Comparison of ENCODE assay signal across 14 cellular contexts in the genomic region with DNA sequence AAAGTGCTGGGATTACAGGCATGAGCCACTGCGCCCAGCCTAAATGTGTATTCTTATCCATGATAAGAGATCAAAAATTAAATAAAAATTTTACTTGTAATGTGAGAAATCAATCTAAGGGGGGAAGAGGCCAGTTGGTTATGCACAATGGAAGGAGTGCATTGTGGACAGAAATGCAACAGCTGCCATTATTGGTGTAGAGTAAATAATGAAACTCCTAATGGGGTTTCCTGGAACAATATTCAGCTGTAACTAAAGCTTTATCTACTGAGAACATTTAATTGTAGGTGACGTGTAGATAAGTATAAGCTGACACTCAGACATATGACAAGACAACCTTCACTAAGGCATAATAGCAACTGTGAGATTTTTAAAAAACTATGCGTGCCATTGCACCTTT.
"Had no signal": no experiment of that assay in that cellular context is flagged by ENCODE, and none has a peak within 500 bp of the region (broad histone marks: within the 10 kb centered on the region; RNA-seq: fewer than 3 reads in every experiment).

No MANE protein-coding gene starts in this region.

- H3K36me3 ChIP-seq: ovary, uterus, WERI-Rb-1 had no signal

- H3K9me3 ChIP-seq: ascending aorta, ovary, tibial artery, uterus had no signal

- H3K4me1 ChIP-seq: ascending aorta, uterus had no signal

- H3K27ac ChIP-seq: ascending aorta, ovary, tibial artery, uterus, WERI-Rb-1 had no signal

- H3K4me3 ChIP-seq: ascending aorta, ovary, tibial artery, uterus had no signal

- DNase-seq: activated CD4-positive, alpha-beta T cell treated with anti-CD3 and anti-CD28 coated beads, Interleukin-2, amount 50 U/mL, for 48 hours; activated naive CD4-positive, alpha-beta T cell treated with anti-CD3 and anti-CD28 coated beads, Interleukin-2, amount 10 ng/mL, durations not matched to agents 7 days and 5 days; activated T-cell treated with anti-CD3 and anti-CD28 coated beads, Interleukin-2, amount 50 U/mL, for 1 hour; islet precursor cell; naive B cell; ovary; stimulated activated CD4-positive, alpha-beta T cell treated with anti-CD3 and anti-CD28 coated beads, Interleukin-12 subunit alpha, Interleukin-12 subunit beta, amount 100 ng/mL, for 4 hours; T1000; tibial artery; uterus; WERI-Rb-1 had no signal

- ATAC-seq: left lobe of liver; stimulated activated memory B cell treated with anti-CD40 and anti-IgM and Interleukin-4, amounts not matched to agents 10 μg/mL and 1 μg/mL and 100 μg/mL, for 72 hours had no signal

- H3K27me3 ChIP-seq: ascending aorta, ovary, tibial artery, uterus had no signal
